24 cellular contexts compared by ENCODE assay signal in the genomic region with DNA sequence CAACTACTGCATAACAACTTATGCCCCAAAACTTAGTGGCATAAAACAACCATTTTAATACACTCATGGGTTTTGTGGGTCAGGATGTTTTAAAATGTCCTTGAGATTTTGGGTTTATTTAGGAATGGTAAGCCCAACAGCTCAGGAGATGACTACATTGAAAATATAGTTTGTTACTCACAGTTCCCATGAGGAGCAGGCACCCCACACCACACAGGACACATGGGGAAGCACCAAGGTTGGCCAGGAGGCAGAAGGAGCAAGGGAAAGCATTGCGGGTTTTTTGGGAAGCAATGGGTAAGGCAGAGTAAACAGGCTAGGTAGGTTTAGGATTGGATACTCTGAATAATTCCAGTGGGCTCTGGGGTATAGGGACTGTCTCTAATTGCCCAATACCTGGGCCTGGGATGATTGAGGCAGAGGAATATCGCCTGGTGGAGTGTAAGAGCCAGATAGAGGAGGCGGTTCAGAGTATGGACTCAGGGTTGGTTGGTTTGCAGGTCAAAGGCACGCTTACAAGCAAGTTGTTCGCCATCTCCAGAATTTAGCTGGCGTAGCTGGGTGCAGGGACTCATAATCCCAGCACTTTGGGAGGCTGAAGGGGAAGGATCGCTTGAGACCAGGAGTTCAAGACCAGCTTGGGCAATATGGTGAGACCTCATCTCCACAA.
"Had no signal": no experiment of that assay in that cellular context is flagged by ENCODE, and none has a peak within 500 bp of the region (broad histone marks: within the 10 kb centered on the region; RNA-seq: fewer than 3 reads in every experiment).

No MANE protein-coding gene starts in this region.

- H3K9me3 ChIP-seq: left lung, lower lobe of right lung, pancreas, prostate gland, sigmoid colon, testis, thyroid gland, upper lobe of right lung had no signal

- ATAC-seq: left colon; left lung; lower lobe of right lung; pancreas; right cardiac atrium; stimulated activated naive CD8-positive, alpha-beta T cell treated with anti-CD3 and anti-CD28 coated beads, Interleukin-15, amount 100 ng/mL, for 72 hours; upper lobe of right lung had no signal

- H3K4me3 ChIP-seq: left lung, lower lobe of right lung, pancreas, prostate gland, sigmoid colon, testis, thyroid gland, upper lobe of right lung had no signal

- H3K27me3 ChIP-seq: left lung, pancreas, sigmoid colon, testis, thyroid gland, upper lobe of right lung had no signal

- H3K27ac ChIP-seq: left lung, lower lobe of right lung, pancreas, prostate gland, sigmoid colon, testis, thyroid gland, upper lobe of right lung had no signal

- H3K36me3 ChIP-seq: left lung, lower lobe of right lung, pancreas, prostate gland, sigmoid colon, thyroid gland, upper lobe of right lung had no signal

- H3K4me1 ChIP-seq: left lung, pancreas, prostate gland, testis, thyroid gland, upper lobe of right lung had no signal

- DNase-seq: head of caudate nucleus; hippocampal formation; left colon; left lung; lower lobe of right lung; mammary epithelial cell; mesenchymal stem cell; nucleus accumbens; pancreas; retina; right cardiac atrium; sigmoid colon; small intestine; stimulated activated CD4-positive, alpha-beta T cell treated with anti-CD3 and anti-CD28 coated beads, Interleukin-1b, Interleukin-23, amount 100 ng/mL, for 48 hours; stimulated activated CD4-positive, alpha-beta T cell treated with anti-CD3 and anti-CD28 coated beads, Interleukin-4, amount 100 ng/mL, for 1 hour; stimulated activated naive CD4-positive, alpha-beta T cell treated with Interleukin-2 at 50 U/mL for 16 hours; stimulated activated naive CD8-positive, alpha-beta T cell treated with anti-CD3 and anti-CD28 coated beads, Interleukin-15, amount 100 ng/mL, for 72 hours; testis; thyroid gland; trophoblast cell; upper lobe of right lung had no signal

- FAIRE-seq: keratinocyte, pancreas, small intestine, urothelium cell line had no signal
